8 cellular contexts compared by ENCODE assay signal in genomic region chr11:95764267-95764898, GRCh38. TPM values are rescaled to one million over a fixed set of nuclear protein-coding genes. Genes with fewer than 3 reads are reported as not detected.
DNase-seq lines count a peak whose midpoint lies in the region; ATAC-seq, FAIRE-seq and TF ChIP-seq lines count a peak whose summit lies in the region.

No MANE protein-coding gene starts in this region.

- no peaks in the 10 kb centered on the region for H3K79me2 ChIP-seq in GM12878 (ENCODE audit: control insufficient read depth, insufficient read depth, low read length)

- intact Hi-C loops in activated CD4-positive, alpha-beta T cell treated with anti-CD3 and anti-CD28 coated beads for 36 hours (cut with DNase I, micrococcal nuclease): loop anchor here (1.0 to 10.0 kb wide), 6 partner anchors 59 to 1142 kb away; no protein-coding TSS in a partner anchor
- intact Hi-C loops in GM12878 (cut with micrococcal nuclease; ENCODE audit: unreplicated experiment): loop anchor here (1.0 to 5.0 kb wide), 4 partner anchors 60 to 697 kb away; partner anchors contain the start of gene SRSF8
- intact Hi-C loops in testis (cut with DNase I; ENCODE audit: low total_unique reads): no loop called here

- TF ChIP-seq EP300 in GM12878 (IDR thresholded peaks at IDR 0.05; ENCODE audit: borderline replicate concordance in 1 of 2, control insufficient read depth in 1 of 2, low read depth in 2 of 2, low read length in 2 of 2): no peak

- no peak overlapping the region for H3K4me3 ChIP-seq in GM12878
- H3K4me3 ChIP-seq in testis: no peak overlapping the region

- H3K27ac ChIP-seq in GM12878 (ENCODE audit: control insufficient read depth, insufficient read depth) (no peak overlapping the region), testis (no peak overlapping the region)

- BruUV-seq in GM12878 (replicated peaks; lab: Mats Ljungman, UMichigan): no TSS peak

- H3K27me3 ChIP-seq in GM12878 (replicated peaks in 1 of 2; ENCODE audit: control insufficient read depth in 2 of 2, insufficient read depth in 2 of 2, low read length in 1 of 2): no peaks in the 10 kb centered on the region
- no peaks in the 10 kb centered on the region for H3K27me3 ChIP-seq in testis

- POLR2A ChIA-PET in activated CD4-positive, alpha-beta T cell treated with anti-CD3 and anti-CD28 coated beads for 36 hours (lab: Charles Lee): no interaction called here
- POLR2A ChIA-PET in GM12878 (lab: Charles Lee): interaction anchor here (0.6 kb wide), 1 partner anchor 503 kb away, joined by 6 read pairs; no protein-coding TSS in a partner anchor

- no peak for TF ChIP-seq POLR2A in GM12878 (IDR thresholded peaks at IDR 0.05; ENCODE audit: low read depth, low read length)
- TF ChIP-seq POLR2A in testis (IDR thresholded peaks at IDR 0.05): no peak

- in situ Hi-C loops in GM12878 (cut with MboI): loop anchor here (5.0 kb wide), 1 partner anchor 612 kb away; no protein-coding TSS in a partner anchor

- peak; percentile 79 for FAIRE-seq in GM12878 (lab: Jason Lieb, UNC)

- ATAC-seq in activated CD4-positive, alpha-beta T cell treated with anti-CD3 and anti-CD28 coated beads for 36 hours: peak; percentile 65
- ATAC-seq in HG02973 (IDR thresholded peaks at IDR 0.05; ENCODE audit: unreplicated experiment): peak; percentile 74
- ATAC-seq in GM12878: peak; percentile 91
- ATAC-seq in HG02588 (IDR thresholded peaks at IDR 0.05; ENCODE audit: unreplicated experiment): no peak

- DNase-seq in activated CD4-positive, alpha-beta T cell treated with anti-CD3 and anti-CD28 coated beads for 36 hours: no peak
- DNase-seq in activated CD4-positive, alpha-beta T cell treated with anti-CD3 and anti-CD28 coated beads for 4 hours: no peak
- DNase-seq in NCI-H345 treated with DMSO at 0.1 percent for 48 hours (lab: John Stamatoyannopoulos, UW; ENCODE audit: unreplicated experiment): peak; percentile 28
- no peak for DNase-seq in GM12878 (ENCODE audit: low read depth, low spot score)
- DNase-seq in iPS-NIHi7 (ENCODE audit: extremely low spot score): peak; percentile 49
- no peak for DNase-seq in testis

- H3K4me1 Mint-ChIP-seq in activated CD4-positive, alpha-beta T cell treated with anti-CD3 and anti-CD28 coated beads for 36 hours: no peaks in the 10 kb centered on the region

- H3K4me2 ChIP-seq in GM12878 (ENCODE audit: control insufficient read depth, insufficient read depth): no peak overlapping the region

- TF ChIP-seq CTCF in GM12878 (IDR thresholded peaks at IDR 0.05 in 2 of 3, conservative IDR thresholded peaks at IDR 0.05 in 1 of 3; ENCODE audit: control insufficient read depth in 2 of 3, extremely low read depth in 1 of 3, insufficient read depth in 1 of 3, low read depth in 3 of 3, low read length in 3 of 3): peak; percentile 43 to 66 (median 46); a peak in 5 of 6 replicates
- TF ChIP-seq CTCF in testis (IDR thresholded peaks at IDR 0.05): peak; percentile 83 to 91 (median 84)

- TF ChIP-seq RAD21 in GM12878 (IDR thresholded peaks at IDR 0.05; ENCODE audit: insufficient read depth, low read depth, low read length): peak; percentile 83

- SMC1A ChIA-PET in GM12878 (lab: Charles Lee; ENCODE audit: uncharacterized antibody, unreplicated experiment): interaction anchor here (0.7 to 10.8 kb wide), 16 partner anchors 9 to 609 kb away, joined by 3 to 249 read pairs (median 4); partner anchors contain the start of genes CEP57 and FAM76B

- no peak overlapping the region for H3K27ac Mint-ChIP-seq in activated CD4-positive, alpha-beta T cell treated with anti-CD3 and anti-CD28 coated beads for 36 hours

- H3K9me3 ChIP-seq in GM12878 (replicated peaks; ENCODE audit: control insufficient read depth, insufficient read depth, low read length): no peaks in the 10 kb centered on the region
- H3K9me3 ChIP-seq in testis: no peaks in the 10 kb centered on the region

- H3K9ac ChIP-seq in GM12878 (ENCODE audit: control insufficient read depth, insufficient read depth, low read length): no peak overlapping the region

- H3K36me3 ChIP-seq in GM12878 (ENCODE audit: control insufficient read depth in 2 of 2, insufficient read depth in 2 of 2, low read length in 1 of 2) (peaks cover 0 to 2% of the 10 kb centered on the region in 2 experiments; a peak in 3 of 4 replicates), testis (ENCODE audit: low read depth, missing control alignments) (no peaks in the 10 kb centered on the region)

- CTCF ChIA-PET in activated CD4-positive, alpha-beta T cell treated with anti-CD3 and anti-CD28 coated beads for 36 hours (lab: Charles Lee): interaction anchor here (0.6 to 9.4 kb wide), 22 partner anchors 9 to 695 kb away, joined by 3 to 139 read pairs (median 3); no protein-coding TSS in a partner anchor
- CTCF ChIA-PET in GM12878 (lab: Yijun Ruan, JAX): interaction anchor here (0.6 to 12.2 kb wide), 22 partner anchors 8 to 941 kb away, joined by 3 to 324 read pairs (median 4); partner anchors contain the start of gene SESN3

- 25% methylated on average over 4 of the region's 4 CpGs for WGBS in GM12878 (ENCODE audit: insufficient coverage, insufficient replicate concordance, low lambda C conversion rate, missing lambda C conversion rate)
- 22 to 23% methylated on average over 4 of the region's 4 CpGs for WGBS in testis, 2 donors

- no peak overlapping the region for H2AFZ ChIP-seq in GM12878 (ENCODE audit: control insufficient read depth, low read depth, low read length)

- no peaks in the 10 kb centered on the region for H4K20me1 ChIP-seq in GM12878 (ENCODE audit: control insufficient read depth, insufficient read depth)

- no peaks in the 10 kb centered on the region for H3K36me3 Mint-ChIP-seq in activated CD4-positive, alpha-beta T cell treated with anti-CD3 and anti-CD28 coated beads for 36 hours (ENCODE audit: low read depth)

- H3K4me3 Mint-ChIP-seq in activated CD4-positive, alpha-beta T cell treated with anti-CD3 and anti-CD28 coated beads for 36 hours: no peak overlapping the region

- no peaks in the 10 kb centered on the region for H3K9me3 Mint-ChIP-seq in activated CD4-positive, alpha-beta T cell treated with anti-CD3 and anti-CD28 coated beads for 36 hours (ENCODE audit: low read depth)

- H3K27me3 Mint-ChIP-seq in activated CD4-positive, alpha-beta T cell treated with anti-CD3 and anti-CD28 coated beads for 36 hours: no peaks in the 10 kb centered on the region

- RAD21 ChIA-PET in GM12878 (lab: Charles Lee; ENCODE audit: unreplicated experiment): interaction anchor here (0.6 to 10.8 kb wide), 13 partner anchors 9 to 610 kb away, joined by 3 to 215 read pairs (median 4); partner anchors contain the start of genes CEP57, FAM76B and SESN3

- no peaks in the 10 kb centered on the region for H3K4me1 ChIP-seq in GM12878 (ENCODE audit: control insufficient read depth, insufficient read depth, low read length)
- H3K4me1 ChIP-seq in testis: no peaks in the 10 kb centered on the region

TF ChIP-seq in GM12878, 131 proteins besides CTCF, POLR2A, EP300 and RAD21 (continues in another document):
- peak; percentile 88 for TF ChIP-seq SMC3 (IDR thresholded peaks at IDR 0.05; ENCODE audit: borderline replicate concordance, low read length)

RNA-seq across cellular contexts. Expression of gene FAM76B, which starts 25.2 kb away (rescaled TPM):
- 10 to 100 TPM; 46.3 to 69.3 TPM for total RNA-seq in activated CD4-positive, alpha-beta T cell treated with anti-CD3 and anti-CD28 coated beads for 36 hours
- 197 and 200 TPM in 2 replicates for total RNA-seq in GM12878 (2013; cell fraction: nucleolus; rRNA removed)
- total RNA-seq in GM12878 (2014; rRNA removed) (23.2 and 27.8 TPM in 2 replicates), GM12878 (2014; rRNA removed; fragmentation: Illumina TruSeq; extraction: Trizol) (43.9 and 46.1 TPM in 2 replicates), GM12878 (2021) (28.5 and 29.1 TPM in 2 replicates), testis (100 to 1,000 TPM in 1 of 2 donors, 10 to 100 TPM in 1; 81.0 to 122 TPM)
- polyA plus RNA-seq in GM12878 (2011; ENCODE audit: low read depth): 16.3 TPM
- polyA plus RNA-seq in GM12878 (2011; rRNA removed) (56.8 and 101 TPM in 2 replicates), GM12878 (2014; fragmentation: Illumina TruSeq; extraction: Trizol) (32.5 and 47.7 TPM in 2 replicates), GM12878 (2014; fragmentation: Nextera tagmentation; extraction: Ambion mirVana) (10 to 100 TPM; 13.5 to 16.6 TPM), GM12878 (2014; rRNA removed) (23.4 and 29.7 TPM in 2 replicates), GM12878 (2016; fragmentation: Nextera tagmentation; extraction: Ambion mirVana) (10 to 100 TPM; 24.9 to 25.5 TPM), testis (ENCODE audit: insufficient read depth, low read depth, low replicate concordance) (53.7 TPM)
- 16.9 TPM in 2 replicates for polyA plus RNA-seq in GM12878 (2011; cell fraction: cytosol; rRNA removed)
- polyA plus RNA-seq in GM12878 (2011; cell fraction: nucleus; rRNA removed): 88.4 and 119 TPM in 2 replicates
- 26.7 and 28.5 TPM in 2 replicates for polyA plus RNA-seq in GM12878 (2012)
- polyA minus RNA-seq in GM12878 (2011; rRNA and poly(A)+ RNA removed): 23.9 and 33.1 TPM in 2 replicates
- polyA minus RNA-seq in GM12878 (2011; cell fraction: cytosol; rRNA and poly(A)+ RNA removed): 13.6 and 27.4 TPM in 2 replicates
- polyA minus RNA-seq in GM12878 (2011; cell fraction: nucleus; rRNA and poly(A)+ RNA removed): 48.4 and 73.5 TPM in 2 replicates

RNA-seq across cellular contexts. Expression of gene CEP57, which starts 25.9 kb away (rescaled TPM):
- 100 to 1,000 TPM; 101 to 134 TPM for total RNA-seq in activated CD4-positive, alpha-beta T cell treated with anti-CD3 and anti-CD28 coated beads for 36 hours
- 223 and 235 TPM in 2 replicates for total RNA-seq in GM12878 (2013; cell fraction: nucleolus; rRNA removed)
- total RNA-seq in GM12878 (2014; rRNA removed) (45.9 and 60.1 TPM in 2 replicates), GM12878 (2014; rRNA removed; fragmentation: Illumina TruSeq; extraction: Trizol) (69.5 and 73.4 TPM in 2 replicates), GM12878 (2021) (52.3 and 54.1 TPM in 2 replicates), testis (10 to 100 TPM; 56.8 to 69.3 TPM)
- polyA plus RNA-seq in GM12878 (2011; ENCODE audit: low read depth): 26.0 TPM
- polyA plus RNA-seq in GM12878 (2011; rRNA removed) (85.4 and 144 TPM in 2 replicates), GM12878 (2014; fragmentation: Illumina TruSeq; extraction: Trizol) (61.3 and 82.6 TPM in 2 replicates), GM12878 (2014; fragmentation: Nextera tagmentation; extraction: Ambion mirVana) (10 to 100 TPM; 19.4 to 25.8 TPM), GM12878 (2014; rRNA removed) (34.7 and 43.0 TPM in 2 replicates), GM12878 (2016; fragmentation: Nextera tagmentation; extraction: Ambion mirVana) (10 to 100 TPM; 70.4 to 77.0 TPM), testis (ENCODE audit: insufficient read depth, low read depth, low replicate concordance) (52.5 TPM)
- 30.5 and 40.4 TPM in 2 replicates for polyA plus RNA-seq in GM12878 (2011; cell fraction: cytosol; rRNA removed)
- polyA plus RNA-seq in GM12878 (2011; cell fraction: nucleus; rRNA removed): 74.9 and 83.5 TPM in 2 replicates
- 40.4 and 54.5 TPM in 2 replicates for polyA plus RNA-seq in GM12878 (2012)
- 43.2 and 68.8 TPM in 2 replicates for polyA minus RNA-seq in GM12878 (2011; rRNA and poly(A)+ RNA removed)
- polyA minus RNA-seq in GM12878 (2011; cell fraction: cytosol; rRNA and poly(A)+ RNA removed): 18.0 and 28.1 TPM in 2 replicates
- 38.1 and 47.7 TPM in 2 replicates for polyA minus RNA-seq in GM12878 (2011; cell fraction: nucleus; rRNA and poly(A)+ RNA removed)

Comparison
In these comparisons a context has a peak if more than half of its experiments do, and no peak if none do; other contexts are left out.
1. DNase-seq: peak in NCI-H345 treated with DMSO at 0.1 percent for 48 hours (single experiment) and iPS-NIHi7 (single experiment); none in activated CD4-positive, alpha-beta T cell treated with anti-CD3 and anti-CD28 coated beads for 36 hours (single experiment), activated CD4-positive, alpha-beta T cell treated with anti-CD3 and anti-CD28 coated beads for 4 hours (0 of 2), GM12878 (single experiment) and testis (single experiment).